18 cellular contexts compared by ENCODE assay signal in the genomic region with DNA sequence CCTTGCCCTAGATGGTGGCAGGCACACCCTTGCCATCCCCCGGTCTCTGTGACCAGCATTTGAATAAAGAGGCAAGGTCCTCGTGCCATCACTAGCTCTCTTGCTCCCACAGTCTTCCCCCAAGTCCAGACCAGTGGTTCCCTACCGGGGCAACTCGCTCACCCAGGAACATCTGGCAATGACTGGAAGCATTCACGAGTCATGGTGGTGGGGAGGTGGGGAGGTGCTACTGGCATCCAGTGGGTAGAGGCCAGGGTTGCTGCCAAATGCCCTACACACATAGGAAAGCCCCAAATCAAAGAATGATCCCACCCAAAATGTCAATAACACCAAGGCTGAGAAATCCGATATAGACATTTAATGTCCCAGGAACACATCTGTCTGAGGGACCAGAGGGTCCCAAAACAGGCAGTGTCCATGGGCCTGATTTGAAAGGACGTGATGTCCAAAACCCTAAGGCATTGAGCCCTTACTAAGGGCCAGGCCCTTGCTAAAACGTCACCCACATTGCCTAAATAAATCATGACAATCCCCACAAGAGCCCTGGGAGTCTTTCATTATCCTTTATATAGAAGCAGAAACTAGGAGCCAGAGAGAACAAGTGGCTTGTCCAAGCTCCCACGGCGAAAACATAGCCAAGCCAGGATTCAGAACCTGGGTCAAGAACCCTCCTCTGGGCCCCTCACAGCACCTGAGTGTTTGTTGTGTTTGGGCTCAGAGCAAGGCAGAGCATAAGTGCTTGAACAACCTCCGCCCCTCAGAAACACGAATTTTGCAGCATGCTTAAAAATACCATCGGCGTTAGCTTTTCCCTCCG.
"Had no signal": no experiment of that assay in that cellular context is flagged by ENCODE, and none has a peak within 500 bp of the region (broad histone marks: within the 10 kb centered on the region; RNA-seq: fewer than 3 reads in every experiment).

No MANE protein-coding gene starts in this region.

- H3K36me3 Mint-ChIP-seq: activated naive CD8-positive, alpha-beta T cell; naive B cell; WTC11 had no signal

- H3K36me3 ChIP-seq: esophagus muscularis mucosa, neutrophil had no signal

- H3K4me3 ChIP-seq: coronary artery, esophagus muscularis mucosa had no signal

- H3K27ac ChIP-seq: coronary artery, neutrophil had no signal

- FAIRE-seq: urothelium cell line had no signal

- H3K27ac Mint-ChIP-seq: activated CD8-positive, alpha-beta T cell treated with anti-CD3 and anti-CD28 coated beads for 36 hours; activated naive CD8-positive, alpha-beta T cell; activated T-cell treated with anti-CD3 and anti-CD28 coated beads, Interleukin-2, amount 50 U/mL, for 72 hours; naive B cell; T-helper 17 cell; WTC11 had no signal

- H3K9me3 ChIP-seq: esophagus muscularis mucosa, neutrophil had no signal

- H3K4me3 Mint-ChIP-seq: activated CD8-positive, alpha-beta T cell treated with anti-CD3 and anti-CD28 coated beads for 36 hours; activated naive CD8-positive, alpha-beta T cell; activated T-cell treated with anti-CD3 and anti-CD28 coated beads, Interleukin-2, amount 50 U/mL, for 72 hours; central memory CD8-positive, alpha-beta T cell; naive B cell; T-helper 17 cell; WTC11 had no signal

- DNase-seq: activated CD4-positive, alpha-beta T cell treated with anti-CD3 and anti-CD28 coated beads for 48 hours; activated CD8-positive, alpha-beta T cell treated with anti-CD3 and anti-CD28 coated beads for 36 hours; activated gamma-delta T cell; activated T-cell treated with anti-CD3 and anti-CD28 coated beads, Interleukin-2, amount 50 U/mL, for 72 hours; amniotic stem cell; glutamatergic neuron; midbrain; naive B cell; retina; stimulated activated naive CD8-positive, alpha-beta T cell treated with anti-CD3 and anti-CD28 coated beads, Interleukin-15, Interleukin-2, amounts not matched to agents 100 U/mL and 50 U/mL, for 24 hours; T-helper 17 cell had no signal

- H3K4me1 Mint-ChIP-seq: central memory CD8-positive, alpha-beta T cell; naive B cell; T-helper 17 cell had no signal

- H3K9me3 Mint-ChIP-seq: activated CD8-positive, alpha-beta T cell treated with anti-CD3 and anti-CD28 coated beads for 36 hours; activated T-cell treated with anti-CD3 and anti-CD28 coated beads, Interleukin-2, amount 50 U/mL, for 72 hours; central memory CD8-positive, alpha-beta T cell; WTC11 had no signal

- H3K27me3 ChIP-seq: esophagus muscularis mucosa, neutrophil had no signal
